16 cellular contexts compared by ENCODE assay signal in the genomic region with DNA sequence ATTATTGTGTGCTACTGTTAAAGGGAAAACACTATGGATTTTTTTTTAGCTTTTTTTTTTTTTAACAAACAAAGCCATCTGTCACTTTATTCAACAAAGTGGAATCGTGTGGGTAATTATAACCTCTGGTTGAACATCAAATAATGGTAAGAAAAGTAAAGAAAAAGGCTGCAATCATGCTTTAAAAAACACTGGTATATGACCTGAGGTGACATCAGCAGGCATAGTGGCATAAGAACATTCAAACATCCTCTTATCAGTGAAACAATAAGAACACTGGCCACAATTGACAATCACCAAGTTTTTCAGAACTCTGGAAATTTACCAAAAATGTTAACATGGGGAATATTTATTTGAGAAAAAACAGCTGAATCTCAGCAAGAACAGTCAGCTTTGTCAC.
"Had no signal": no experiment of that assay in that cellular context is flagged by ENCODE, and none has a peak within 500 bp of the region (broad histone marks: within the 10 kb centered on the region; RNA-seq: fewer than 3 reads in every experiment).

No MANE protein-coding gene starts in this region.

- H3K27ac Mint-ChIP-seq: activated B cell treated with CpG ODN at 0.5 μM for 24 hours; activated CD4-positive, alpha-beta T cell treated with anti-CD3 and anti-CD28 coated beads, Interleukin-2, amount 10 ng/mL, durations not matched to agents 24 days and 14 days; dendritic cell treated with granulocyte-macrophage colony-stimulating factor and Interleukin-4, amounts not matched to agents 40 ng/mL and 50 ng/mL, for 4 days; natural killer cell had no signal

- H3K27me3 Mint-ChIP-seq: activated B cell treated with CpG ODN at 0.5 μM for 24 hours; activated CD4-positive, alpha-beta T cell treated with anti-CD3 and anti-CD28 coated beads, Interleukin-2, amount 10 ng/mL, durations not matched to agents 24 days and 14 days; dendritic cell treated with granulocyte-macrophage colony-stimulating factor and Interleukin-4, amounts not matched to agents 40 ng/mL and 50 ng/mL, for 4 days; progenitor cell of endocrine pancreas had no signal

- H3K4me3 Mint-ChIP-seq: activated B cell treated with CpG ODN at 0.5 μM for 24 hours; activated CD4-positive, alpha-beta T cell treated with anti-CD3 and anti-CD28 coated beads, Interleukin-2, amount 10 ng/mL, durations not matched to agents 24 days and 14 days; dendritic cell treated with granulocyte-macrophage colony-stimulating factor and Interleukin-4, amounts not matched to agents 40 ng/mL and 50 ng/mL, for 4 days; natural killer cell had no signal

- DNase-seq: activated B cell treated with CpG ODN at 0.5 μM for 24 hours; activated CD4-positive, alpha-beta T cell treated with anti-CD3 and anti-CD28 coated beads, Interleukin-2, amount 10 ng/mL, durations not matched to agents 24 days and 14 days; activated CD8-positive, alpha-beta memory T cell treated with anti-CD3 and anti-CD28 coated beads, Interleukin-2, amount 50 U/mL, for 48 hours; activated naive CD4-positive, alpha-beta T cell treated with Interleukin-2 at 50 U/mL for 16 hours; anterior cingulate cortex; effector memory CD4-positive, alpha-beta T cell; foreskin fibroblast; head of caudate nucleus; natural killer cell; right cardiac atrium; stimulated activated CD4-positive, alpha-beta T cell treated with anti-CD3 and anti-CD28 coated beads, Interleukin-15, amount 100 ng/mL, for 24 hours; stimulated activated CD4-positive, alpha-beta T cell treated with anti-CD3 and anti-CD28 coated beads, Interleukin-4, amount 100 ng/mL, for 1 hour; stimulated activated naive CD4-positive, alpha-beta T cell; tibial artery had no signal

- H3K9me3 Mint-ChIP-seq: activated B cell treated with CpG ODN at 0.5 μM for 24 hours had no signal

- H3K4me1 Mint-ChIP-seq: activated B cell treated with CpG ODN at 0.5 μM for 24 hours; activated CD4-positive, alpha-beta T cell treated with anti-CD3 and anti-CD28 coated beads, Interleukin-2, amount 10 ng/mL, durations not matched to agents 24 days and 14 days; natural killer cell had no signal

- H3K36me3 Mint-ChIP-seq: natural killer cell had no signal
